Comparison of ENCODE assay signal across 8 cellular contexts in genomic region chr15:79896131-79896633, GRCh38. TPM values are rescaled to one million over a fixed set of nuclear protein-coding genes. Genes with fewer than 3 reads are reported as not detected.
DNase-seq lines count a peak whose midpoint lies in the region; ATAC-seq, FAIRE-seq and TF ChIP-seq lines count a peak whose summit lies in the region.

No MANE protein-coding gene starts in this region.

- 7% methylated on average over 10 of the region's 10 CpGs for WGBS in A549 (ENCODE audit: missing lambda C conversion rate)
- 21 to 22% methylated on average over 10 of the region's 10 CpGs for WGBS in tibial nerve, 2 donors

- no peaks in the 10 kb centered on the region for H3K36me3 Mint-ChIP-seq in astrocyte (ENCODE audit: low read depth, unreplicated experiment)

- H3K36me3 ChIP-seq in astrocyte (ENCODE audit: insufficient read depth, low read length) (no peaks in the 10 kb centered on the region), left lung (peaks cover 0 to 12% of the 10 kb centered on the region in 2 donors), tibial nerve (peaks cover 0 to 11% (median 0%) of the 10 kb centered on the region in 3 donors)

- intact Hi-C loops in left lung (cut with DNase I): no loop called here

- no peaks in the 10 kb centered on the region for H3K9me3 Mint-ChIP-seq in astrocyte (ENCODE audit: unreplicated experiment)

- H3K4me1 ChIP-seq in A549 (peaks cover 37% of the 10 kb centered on the region), astrocyte (ENCODE audit: insufficient read depth, low read length) (peaks cover 3% of the 10 kb centered on the region), left lung (peaks cover 0 to 74% of the 10 kb centered on the region in 2 donors), tibial nerve (peaks cover 0 to 11% (median 0%) of the 10 kb centered on the region in 4 donors)

- H3K9me3 ChIP-seq in A549: no peaks in the 10 kb centered on the region
- H3K9me3 ChIP-seq in astrocyte (ENCODE audit: insufficient read depth, low read depth, low read length): no peaks in the 10 kb centered on the region
- no peaks in the 10 kb centered on the region for H3K9me3 ChIP-seq in left lung
- no peaks in the 10 kb centered on the region for H3K9me3 ChIP-seq in tibial nerve

- TF ChIP-seq RAD21 in A549 (conservative IDR thresholded peaks at IDR 0.05 in 1 of 2, IDR thresholded peaks at IDR 0.05 in 1 of 2): no peak

- peaks cover 8% of the 10 kb centered on the region for H3K4me1 Mint-ChIP-seq in astrocyte (ENCODE audit: low read depth, unreplicated experiment)

- H3K79me2 ChIP-seq in astrocyte (ENCODE audit: insufficient read depth, low read length): peaks cover 12% of the 10 kb centered on the region

- H3K27me3 Mint-ChIP-seq in astrocyte (ENCODE audit: low read depth, unreplicated experiment): no peaks in the 10 kb centered on the region

- TF ChIP-seq EP300 in A549 (IDR thresholded peaks at IDR 0.05) (no peak), tibial nerve (IDR thresholded peaks at IDR 0.05) (no peak)

- H3K4me3 Mint-ChIP-seq in astrocyte (ENCODE audit: unreplicated experiment): peak overlapping the region; percentile 99

- ATAC-seq in A549 (peak; percentile 29 to 40), GM18861 (IDR thresholded peaks at IDR 0.05; ENCODE audit: unreplicated experiment) (peak; percentile 23), HG03442 (IDR thresholded peaks at IDR 0.05; ENCODE audit: unreplicated experiment) (peak; percentile 18), left lung (peak; percentile 8), HG02623 (IDR thresholded peaks at IDR 0.05; ENCODE audit: unreplicated experiment) (no peak)

- peak overlapping the region; percentile 90 for H2AFZ ChIP-seq in astrocyte (ENCODE audit: low read depth, low read length)

- TF ChIP-seq CTCF in A549 (IDR thresholded peaks at IDR 0.05): no peak
- TF ChIP-seq CTCF in astrocyte (IDR thresholded peaks at IDR 0.05; ENCODE audit: insufficient read depth, low read depth, low read length): no peak
- TF ChIP-seq CTCF in left lung (IDR thresholded peaks at IDR 0.05): no peak
- no peak for TF ChIP-seq CTCF in tibial nerve (IDR thresholded peaks at IDR 0.05)

- peak overlapping the region; percentile 96 for H3K27ac Mint-ChIP-seq in astrocyte (ENCODE audit: unreplicated experiment)

- POLR2A ChIA-PET in A549 (lab: Yijun Ruan, JAX): interaction anchor here (0.6 to 3.9 kb wide), 10 partner anchors 14 to 1059 kb away, joined by 3 to 51 read pairs (median 4); partner anchors contain the start of gene ZFAND6

- H4K20me1 ChIP-seq in astrocyte (ENCODE audit: insufficient read depth, low read length): no peaks in the 10 kb centered on the region

- DNase-seq in A549 (ENCODE audit: low read depth in 1 of 2, low spot score in 1 of 2) (no peak), astrocyte (ENCODE audit: low read depth) (no peak), left lung (no peak), tibial nerve (ENCODE audit: low spot score in 2 of 2) (no peak), GDM1 (lab: John Stamatoyannopoulos, UW) (no peak)

- H3K4me2 ChIP-seq in A549 (peak overlapping the region; percentile 94), astrocyte (ENCODE audit: low read length) (peak overlapping the region; percentile 91)

- H3K27me3 ChIP-seq in astrocyte (ENCODE audit: insufficient read depth, low read length) (no peaks in the 10 kb centered on the region), left lung (no peaks in the 10 kb centered on the region), tibial nerve (no peaks in the 10 kb centered on the region)

- FAIRE-seq in A549 (lab: Jason Lieb, UNC) (no peak), astrocyte (lab: Jason Lieb, UNC) (no peak)

- TF ChIP-seq POLR2A in A549 (IDR thresholded peaks at IDR 0.05; ENCODE audit: low read length): no peak
- TF ChIP-seq POLR2A in tibial nerve (IDR thresholded peaks at IDR 0.05): no peak

- H3K27ac ChIP-seq in A549: peak overlapping the region; percentile 93 to 98
- H3K27ac ChIP-seq in astrocyte (ENCODE audit: low read depth, low read length): peak overlapping the region; percentile 83
- H3K27ac ChIP-seq in left lung: peak overlapping the region; percentile 96 to 99
- peak overlapping the region; percentile 92 to 96 (median 94) for H3K27ac ChIP-seq in tibial nerve

- peak overlapping the region; percentile 90 for H3K9ac ChIP-seq in astrocyte (ENCODE audit: low read length)

- peak overlapping the region; percentile 65 for H3K4me3 ChIP-seq in A549
- peak overlapping the region; percentile 70 for H3K4me3 ChIP-seq in astrocyte (ENCODE audit: insufficient read depth, low read depth, low read length)
- H3K4me3 ChIP-seq in left lung: peak overlapping the region; percentile 71 to 77
- peak overlapping the region; percentile 86 to 95 (median 90) for H3K4me3 ChIP-seq in tibial nerve

- CTCF ChIA-PET in A549 (lab: Yijun Ruan, JAX): interaction anchor here (0.6 to 6.9 kb wide), 23 partner anchors 10 to 536 kb away, joined by 3 to 55 read pairs (median 5); no protein-coding TSS in a partner anchor

TF ChIP-seq in A549, 52 proteins besides CTCF, POLR2A, EP300 and RAD21:
- TF ChIP-seq ZSCAN20 (CRISPR knock-in tag; IDR thresholded peaks at IDR 0.05) (no peak), CHD4 (IDR thresholded peaks at IDR 0.05; ENCODE audit: borderline replicate concordance) (no peak), RNF2 (IDR thresholded peaks at IDR 0.05; ENCODE audit: borderline replicate concordance, low read depth) (no peak), EHF (CRISPR knock-in tag; IDR thresholded peaks at IDR 0.05) (no peak), MAZ (IDR thresholded peaks at IDR 0.05; ENCODE audit: borderline replicate concordance, low read depth, low read length) (no peak), POLR2AphosphoS2 (conservative IDR thresholded peaks at IDR 0.05; ENCODE audit: low read length) (no peak), CBX2 (IDR thresholded peaks at IDR 0.05; ENCODE audit: borderline replicate concordance, low read depth) (no peak)

RNA-seq across cellular contexts. Expression of gene MTHFS, which starts 0.6 kb away (rescaled TPM):
- polyA plus RNA-seq in A549 (2011; rRNA removed): 125 and 158 TPM in 2 replicates
- polyA plus RNA-seq in A549 (2012; cell fraction: cytosol; rRNA removed): 135 and 141 TPM in 2 replicates
- 41.1 and 54.7 TPM in 2 replicates for polyA plus RNA-seq in A549 (2012; cell fraction: nucleus; rRNA removed)
- polyA plus RNA-seq in A549 (2017; fragmentation: RNase III; extraction: RNeasy Plus Mini Kit Qiagen cat#74134 plus additional on column Dnase treatment): 102 to 115 TPM (median 107 TPM) in 3 replicates
- polyA minus RNA-seq in A549 (2011; rRNA and poly(A)+ RNA removed): 17.6 and 19.3 TPM in 2 replicates
- total RNA-seq in astrocyte: 20.0 TPM in 2 replicates
- total RNA-seq in left lung: 10 to 100 TPM; 30.5 to 40.1 TPM
- total RNA-seq in tibial nerve: 10 to 100 TPM in 3 of 4 donors, 1 to 10 TPM in 1; 6.9 to 16.9 (median 16.3) TPM
